ENCODE assay signal across 9 cellular contexts in the genomic region with DNA sequence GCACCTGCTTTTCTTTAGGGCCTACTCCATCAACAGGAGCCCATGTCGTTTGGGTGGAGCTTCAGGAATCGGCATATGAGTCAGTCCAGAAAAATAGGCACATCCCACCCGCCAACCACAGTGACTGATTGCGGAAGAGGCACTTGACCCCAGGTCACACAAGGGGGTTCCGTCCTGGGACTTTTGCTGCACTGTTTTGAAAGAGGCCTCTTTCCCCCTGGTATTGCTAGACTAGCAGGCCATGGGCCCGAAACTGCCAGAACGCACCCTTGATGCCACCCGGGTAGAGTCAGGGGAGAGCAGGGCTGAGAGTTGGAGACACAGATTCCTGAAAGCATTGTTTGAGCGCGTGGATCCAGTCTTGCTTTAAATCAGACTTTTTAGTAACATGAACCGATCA.
DNase-seq lines count a peak whose midpoint lies in the region; ATAC-seq and TF ChIP-seq lines count a peak whose summit lies in the region.
"Had no signal": no experiment of that assay in that cellular context is flagged by ENCODE, and none has a peak within 500 bp of the region (broad histone marks: within the 10 kb centered on the region; RNA-seq: fewer than 3 reads in every experiment).

No MANE protein-coding gene starts in this region.

- ATAC-seq in stimulated activated naive B cell treated with anti-CD40 and anti-IgM and Interleukin-4, amounts not matched to agents 10 μg/mL and 1 μg/mL and 100 μg/mL, for 72 hours (replicated peaks), result peak; percentile 47 to 73
- no peak for ATAC-seq in HG02588 (IDR thresholded peaks at IDR 0.05; ENCODE audit: unreplicated experiment)

- H3K27me3 Mint-ChIP-seq in stimulated activated naive B cell treated with anti-CD40 and anti-IgM and Interleukin-4, amounts not matched to agents 10 μg/mL and 1 μg/mL and 100 μg/mL, for 72 hours, result no peaks in the 10 kb centered on the region

- H3K4me3 ChIP-seq in fibroblast of pulmonary artery (replicated peaks; ENCODE audit: low read depth, low read length), result no peak overlapping the region

- H3K27ac Mint-ChIP-seq in stimulated activated naive B cell treated with anti-CD40 and anti-IgM and Interleukin-4, amounts not matched to agents 10 μg/mL and 1 μg/mL and 100 μg/mL, for 72 hours, result peak overlapping the region; percentile 89

- peak; percentile 37 for DNase-seq in activated CD4-positive, alpha-beta T cell treated with anti-CD3 and anti-CD28 coated beads for 48 hours
- DNase-seq in activated CD4-positive, alpha-beta T cell treated with anti-CD3 and anti-CD28 coated beads for 4 hours, result no peak
- peak; percentile 97 to 98 for DNase-seq in NOMO-1 (lab: John Stamatoyannopoulos, UW; ENCODE audit: unreplicated experiment in 2 of 2)
- peak; percentile 24 for DNase-seq in fibroblast of pulmonary artery (ENCODE audit: low read depth)
- peak; percentile 52 for DNase-seq in stimulated activated naive B cell treated with anti-CD40 and anti-IgM and Interleukin-4, amounts not matched to agents 10 μg/mL and 1 μg/mL and 100 μg/mL, for 72 hours
- DNase-seq in GM03348 (ENCODE audit: low spot score), result no peak
- DNase-seq in stimulated activated CD4-positive, alpha-beta T cell treated with anti-CD3 and anti-CD28 coated beads, Interleukin-2, amount 100 ng/mL, for 48 hours, result no peak
- DNase-seq: ACHN had no signal

- no peaks in the 10 kb centered on the region for H3K9me3 Mint-ChIP-seq in stimulated activated naive B cell treated with anti-CD40 and anti-IgM and Interleukin-4, amounts not matched to agents 10 μg/mL and 1 μg/mL and 100 μg/mL, for 72 hours

- H3K4me3 Mint-ChIP-seq in stimulated activated naive B cell treated with anti-CD40 and anti-IgM and Interleukin-4, amounts not matched to agents 10 μg/mL and 1 μg/mL and 100 μg/mL, for 72 hours, result peak overlapping the region in 1 of 2 donors; percentile 74

- H3K36me3 Mint-ChIP-seq in stimulated activated naive B cell treated with anti-CD40 and anti-IgM and Interleukin-4, amounts not matched to agents 10 μg/mL and 1 μg/mL and 100 μg/mL, for 72 hours, result no peaks in the 10 kb centered on the region

- peaks cover 18 to 20% of the 10 kb centered on the region in 2 donors for H3K4me1 Mint-ChIP-seq in stimulated activated naive B cell treated with anti-CD40 and anti-IgM and Interleukin-4, amounts not matched to agents 10 μg/mL and 1 μg/mL and 100 μg/mL, for 72 hours

- TF ChIP-seq CTCF in fibroblast of pulmonary artery (IDR thresholded peaks at IDR 0.05; ENCODE audit: low read length, missing control alignments), result no peak

Comparison
In these comparisons a context has a peak if more than half of its experiments do, and no peak if none do; other contexts are left out.
1. DNase-seq: peak in activated CD4-positive, alpha-beta T cell treated with anti-CD3 and anti-CD28 coated beads for 48 hours (single experiment), NOMO-1 (2 of 2), fibroblast of pulmonary artery (single experiment) and stimulated activated naive B cell treated with anti-CD40 and anti-IgM and Interleukin-4, amounts not matched to agents 10 μg/mL and 1 μg/mL and 100 μg/mL, for 72 hours (single experiment); none in activated CD4-positive, alpha-beta T cell treated with anti-CD3 and anti-CD28 coated beads for 4 hours (0 of 2), GM03348 (single experiment) and stimulated activated CD4-positive, alpha-beta T cell treated with anti-CD3 and anti-CD28 coated beads, Interleukin-2, amount 100 ng/mL, for 48 hours (0 of 2).